19 cellular contexts compared by ENCODE assay signal in genomic region chr2:149612122-149612521, GRCh38. TPM values are rescaled to one million over a fixed set of nuclear protein-coding genes. Genes with fewer than 3 reads are reported as not detected.
DNase-seq lines count a peak whose midpoint lies in the region; TF ChIP-seq lines count a peak whose summit lies in the region.
"Had no signal": no experiment of that assay in that cellular context is flagged by ENCODE, and none has a peak within 500 bp of the region (broad histone marks: within the 10 kb centered on the region; RNA-seq: fewer than 3 reads in every experiment).

No MANE protein-coding gene starts in this region.

- WGBS in thyroid gland, 2 donors: 68 to 85% methylated on average over 1 of the region's 1 CpG
- no CpG with 5 or more reads among the region's 1 CpG for WGBS in mesendoderm (ENCODE audit: extremely low coverage, insufficient coverage, low lambda C conversion rate)

- no peaks in the 10 kb centered on the region for H3K79me2 ChIP-seq in mesendoderm (ENCODE audit: control insufficient read depth, insufficient read depth, low read length)

- DNase-seq in NCI-H2029 treated with DMSO at 0.1 percent for 48 hours (lab: John Stamatoyannopoulos, UW) (peak; percentile 26), NCI-H2029 (lab: John Stamatoyannopoulos, UW) (no peak), astrocyte of the hippocampus (ENCODE audit: low read depth, low spot score) (peak; percentile 80), fibroblast of the aortic adventitia (ENCODE audit: low read depth) (peak; percentile 75), thyroid gland (peak; percentile 20 to 42), mesendoderm (no peak), progenitor cell of endocrine pancreas (ENCODE audit: low spot score, unreplicated experiment) (no peak)
- no peak for DNase-seq in activated CD8-positive, alpha-beta memory T cell treated with anti-CD3 and anti-CD28 coated beads, Interleukin-2, amount 50 U/mL, for 4 hours
- DNase-seq: activated CD4-positive, alpha-beta T cell treated with anti-CD3 and anti-CD28 coated beads, Interleukin-2, amount 50 U/mL, for 48 hours; amniotic stem cell; dorsolateral prefrontal cortex; GOT3; PC-9; stimulated activated CD4-positive, alpha-beta T cell treated with anti-CD3 and anti-CD28 coated beads, Interleukin-2, amount 100 ng/mL, for 48 hours; stimulated activated CD8-positive, alpha-beta memory T cell treated with anti-CD3 and anti-CD28 coated beads, Interleukin-4, amount 100 ng/mL, for 48 hours had no signal

- no peaks in the 10 kb centered on the region for H3K27me3 Mint-ChIP-seq in progenitor cell of endocrine pancreas

- intact Hi-C loops in thyroid gland (cut with DNase I): no loop called here

- H3K4me3 ChIP-seq in fibroblast of the aortic adventitia (ENCODE audit: low read depth, low read length): no peak overlapping the region
- H3K4me3 ChIP-seq in thyroid gland (replicated peaks in 1 of 3): no peak overlapping the region
- no peak overlapping the region for H3K4me3 ChIP-seq in mesendoderm (ENCODE audit: low read length)
- H3K4me3 ChIP-seq: dorsolateral prefrontal cortex, PC-9, tibial nerve had no signal

- H3K4me1 ChIP-seq in thyroid gland (peaks cover 14 to 21% of the 10 kb centered on the region in 2 donors), mesendoderm (ENCODE audit: control insufficient read depth, low read depth, low read length) (no peaks in the 10 kb centered on the region)

- H3K9me3 ChIP-seq in thyroid gland: no peaks in the 10 kb centered on the region
- H3K9me3 ChIP-seq: tibial nerve had no signal

- no peak overlapping the region for H3K4me2 ChIP-seq in mesendoderm (ENCODE audit: low read length)
- H3K4me2 ChIP-seq: PC-9 had no signal

- no peak overlapping the region for H3K4me3 Mint-ChIP-seq in progenitor cell of endocrine pancreas (ENCODE audit: low read depth)
- H3K4me3 Mint-ChIP-seq: CD14-positive monocyte, neural crest cell had no signal

- H3K4me1 Mint-ChIP-seq in progenitor cell of endocrine pancreas (ENCODE audit: low read depth): peaks cover 10% of the 10 kb centered on the region
- H3K4me1 Mint-ChIP-seq: CD14-positive monocyte, neural crest cell had no signal

- no peak overlapping the region for H4K8ac ChIP-seq in mesendoderm (ENCODE audit: low read depth, low read length)

- no peak overlapping the region for H2AK5ac ChIP-seq in mesendoderm (ENCODE audit: low read length)

- peaks cover 13% of the 10 kb centered on the region for H3K9me3 Mint-ChIP-seq in progenitor cell of endocrine pancreas (ENCODE audit: low read depth)

- H3K27me3 ChIP-seq in thyroid gland (no peaks in the 10 kb centered on the region), mesendoderm (ENCODE audit: insufficient read depth, low read length, poor library complexity) (no peaks in the 10 kb centered on the region)
- H3K27me3 ChIP-seq: dorsolateral prefrontal cortex, tibial nerve had no signal

- H3K27ac ChIP-seq in thyroid gland (no peak overlapping the region), mesendoderm (ENCODE audit: low read depth, low read length) (no peak overlapping the region)
- H3K27ac ChIP-seq: 22Rv1, dorsolateral prefrontal cortex, PC-9, tibial nerve had no signal

- H2BK120ac ChIP-seq in mesendoderm (ENCODE audit: low read depth, low read length): no peak overlapping the region

- H3K36me3 ChIP-seq in thyroid gland (no peaks in the 10 kb centered on the region), mesendoderm (ENCODE audit: control insufficient read depth, insufficient read depth, low read length) (no peaks in the 10 kb centered on the region)
- H3K36me3 ChIP-seq: tibial nerve had no signal

- H2BK15ac ChIP-seq in mesendoderm (replicated peaks; ENCODE audit: low read depth): no peak overlapping the region

- no peak overlapping the region for H4K5ac ChIP-seq in mesendoderm (ENCODE audit: low read length)

- no peak overlapping the region for H3K56ac ChIP-seq in mesendoderm (ENCODE audit: low read length)

- no peak overlapping the region for H3K4ac ChIP-seq in mesendoderm (ENCODE audit: low read depth, low read length)

- TF ChIP-seq CTCF in fibroblast of the aortic adventitia (IDR thresholded peaks at IDR 0.05; ENCODE audit: insufficient read depth, low read length) (no peak), thyroid gland (IDR thresholded peaks at IDR 0.05) (no peak), progenitor cell of endocrine pancreas (IDR thresholded peaks at IDR 0.05; ENCODE audit: unreplicated experiment) (no peak)

- no peaks in the 10 kb centered on the region for H3K79me1 ChIP-seq in mesendoderm (ENCODE audit: low read length)

- H3K23ac ChIP-seq in mesendoderm (ENCODE audit: low read length): no peak overlapping the region

- no peak overlapping the region for H3K27ac Mint-ChIP-seq in progenitor cell of endocrine pancreas
- H3K27ac Mint-ChIP-seq: CD14-positive monocyte had no signal

- H3K18ac ChIP-seq in mesendoderm (ENCODE audit: low read length): no peak overlapping the region

- H2BK5ac ChIP-seq in mesendoderm (ENCODE audit: low read length): no peak overlapping the region

- no peak for TF ChIP-seq POLR2A in thyroid gland (IDR thresholded peaks at IDR 0.05)

- H3K36me3 Mint-ChIP-seq in progenitor cell of endocrine pancreas (ENCODE audit: insufficient read depth): peaks cover 2% of the 10 kb centered on the region
- H3K36me3 Mint-ChIP-seq: CD14-positive monocyte had no signal

- no peak overlapping the region for H3K9ac ChIP-seq in mesendoderm (ENCODE audit: low read length)

RNA-seq across cellular contexts. Expression of gene MMADHC, which starts 24.5 kb away (rescaled TPM):
- total RNA-seq in fibroblast of the aortic adventitia (ENCODE audit: low replicate concordance): 169 and 177 TPM in 2 replicates
- total RNA-seq in thyroid gland: 10 to 100 TPM; 77.0 to 92.6 (median 81.8) TPM
- 109 TPM for polyA plus RNA-seq in mesendoderm (2013, experiment 1 of 2)
- polyA plus RNA-seq in mesendoderm (2013, experiment 2 of 2): 108 TPM
- total RNA-seq in progenitor cell of endocrine pancreas: 80.0 and 83.9 TPM in 2 replicates

Comparison
In these comparisons a context has a peak if more than half of its experiments do, and no peak if none do; other contexts are left out.
1. DNase-seq: peak in NCI-H2029 treated with DMSO at 0.1 percent for 48 hours (single experiment), astrocyte of the hippocampus (single experiment), fibroblast of the aortic adventitia (single experiment) and thyroid gland (2 of 2); none in NCI-H2029 (single experiment), mesendoderm (single experiment), progenitor cell of endocrine pancreas (single experiment) and activated CD8-positive, alpha-beta memory T cell treated with anti-CD3 and anti-CD28 coated beads, Interleukin-2, amount 50 U/mL, for 4 hours (single experiment).